Comparison of ENCODE assay signal across 9 cellular contexts in the genomic region with DNA sequence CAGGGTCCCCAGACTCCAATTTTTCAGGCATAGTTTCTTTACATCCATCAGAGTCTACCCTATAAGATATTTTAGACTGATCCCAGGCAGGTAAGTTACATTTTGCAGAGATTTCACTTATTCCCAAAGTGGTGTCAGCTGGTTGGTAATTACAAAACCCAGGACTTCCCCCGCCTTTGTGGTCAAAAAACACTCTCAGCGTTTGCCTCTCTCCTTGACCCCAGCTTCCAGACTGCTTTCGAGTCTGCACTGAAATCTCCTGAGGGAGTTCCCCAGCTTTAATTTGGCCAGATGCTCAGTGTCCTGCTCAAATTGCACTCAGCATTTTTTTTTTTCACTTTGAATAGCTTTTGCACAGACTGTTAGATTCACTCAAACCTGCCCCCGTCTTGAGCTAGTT. TPM values are rescaled to one million over a fixed set of nuclear protein-coding genes. Genes with fewer than 3 reads are reported as not detected.
DNase-seq lines count a peak whose midpoint lies in the region; ATAC-seq, FAIRE-seq and TF ChIP-seq lines count a peak whose summit lies in the region.
"Had no signal": no experiment of that assay in that cellular context is flagged by ENCODE, and none has a peak within 500 bp of the region (broad histone marks: within the 10 kb centered on the region; RNA-seq: fewer than 3 reads in every experiment).

No MANE protein-coding gene starts in this region.

- H3K4me1 Mint-ChIP-seq in activated naive CD4-positive, alpha-beta T cell treated with anti-CD3 and anti-CD28 coated beads, Interleukin-2, amount 50 U/mL, for 24 hours: peaks cover 6% of the 10 kb centered on the region
- peaks cover 54% of the 10 kb centered on the region for H3K4me1 Mint-ChIP-seq in type B pancreatic cell (ENCODE audit: unreplicated experiment)

- peak; percentile 47 for FAIRE-seq in GM12878 (lab: Jason Lieb, UNC)

- no peaks in the 10 kb centered on the region for H3K36me3 Mint-ChIP-seq in activated naive CD4-positive, alpha-beta T cell treated with anti-CD3 and anti-CD28 coated beads, Interleukin-2, amount 50 U/mL, for 24 hours
- H3K36me3 Mint-ChIP-seq in type B pancreatic cell: no peaks in the 10 kb centered on the region

- H4K20me1 ChIP-seq in GM12878 (ENCODE audit: control insufficient read depth, insufficient read depth): no peaks in the 10 kb centered on the region

- no peak overlapping the region for H3K9ac ChIP-seq in GM12878 (ENCODE audit: control insufficient read depth, insufficient read depth, low read length)

- TF ChIP-seq EP300 in GM12878 (IDR thresholded peaks at IDR 0.05; ENCODE audit: borderline replicate concordance in 1 of 2, control insufficient read depth in 1 of 2, low read depth in 2 of 2, low read length in 2 of 2): no peak
- no peak for TF ChIP-seq EP300 in transverse colon (IDR thresholded peaks at IDR 0.05; ENCODE audit: low read depth)

- TF ChIP-seq POLR2A in GM12878 (IDR thresholded peaks at IDR 0.05; ENCODE audit: low read depth, low read length) (no peak), transverse colon (IDR thresholded peaks at IDR 0.05) (no peak)

- H3K27me3 ChIP-seq in GM12878 (replicated peaks in 1 of 2; ENCODE audit: control insufficient read depth in 2 of 2, insufficient read depth in 2 of 2, low read length in 1 of 2) (no peaks in the 10 kb centered on the region), transverse colon (no peaks in the 10 kb centered on the region)

- RAD21 ChIA-PET in GM12878 (lab: Charles Lee; ENCODE audit: unreplicated experiment): interaction anchor here (0.6 to 0.9 kb wide), 3 partner anchors 208 to 237 kb away, joined by 3 read pairs; no protein-coding TSS in a partner anchor

- H3K9me3 ChIP-seq in GM12878 (replicated peaks; ENCODE audit: control insufficient read depth, insufficient read depth, low read length) (no peaks in the 10 kb centered on the region), transverse colon (no peaks in the 10 kb centered on the region)

- no peaks in the 10 kb centered on the region for H3K36me3 ChIP-seq in GM12878 (ENCODE audit: control insufficient read depth in 2 of 2, insufficient read depth in 2 of 2, low read length in 1 of 2)
- H3K36me3 ChIP-seq in transverse colon: no peaks in the 10 kb centered on the region

- TF ChIP-seq RAD21 in GM12878 (IDR thresholded peaks at IDR 0.05; ENCODE audit: insufficient read depth, low read depth, low read length): no peak

- in situ Hi-C loops in GM12878 (cut with MboI) (no loop called here), transverse colon (cut with MboI; ENCODE audit: low pct_ligation_motif_present in 1 of 4, low pct_unique_long_range_greater_than_20kb in 1 of 4, low sequenced_read_pairs in 3 of 4) (no loop called here)

- peak overlapping the region; percentile 71 for H3K4me2 ChIP-seq in GM12878 (ENCODE audit: control insufficient read depth, insufficient read depth)

- H3K27ac Mint-ChIP-seq in activated naive CD4-positive, alpha-beta T cell treated with anti-CD3 and anti-CD28 coated beads, Interleukin-2, amount 50 U/mL, for 24 hours: peak overlapping the region; percentile 17
- H3K27ac Mint-ChIP-seq in type B pancreatic cell: peak overlapping the region; percentile 90

- H3K4me1 ChIP-seq in GM12878 (ENCODE audit: control insufficient read depth, insufficient read depth, low read length) (peaks cover 17% of the 10 kb centered on the region), transverse colon (peaks cover 0 to 3% (median 0%) of the 10 kb centered on the region in 4 donors)

- peak overlapping the region; percentile 61; the same call in 1 of the 2 replicates for H3K27ac ChIP-seq in GM12878 (ENCODE audit: control insufficient read depth, insufficient read depth)
- no peak overlapping the region for H3K27ac ChIP-seq in transverse colon
- H3K27ac ChIP-seq: skin epidermis had no signal

- H3K9me3 Mint-ChIP-seq in activated naive CD4-positive, alpha-beta T cell treated with anti-CD3 and anti-CD28 coated beads, Interleukin-2, amount 50 U/mL, for 24 hours: no peaks in the 10 kb centered on the region
- no peaks in the 10 kb centered on the region for H3K9me3 Mint-ChIP-seq in type B pancreatic cell

- H3K79me2 ChIP-seq in GM12878 (ENCODE audit: control insufficient read depth, insufficient read depth, low read length): no peaks in the 10 kb centered on the region

- no peak overlapping the region for H2AFZ ChIP-seq in GM12878 (ENCODE audit: control insufficient read depth, low read depth, low read length)

- CTCF ChIA-PET in GM12878 (lab: Yijun Ruan, JAX): interaction anchor here (2.8 kb wide), 1 partner anchor 10 kb away, joined by 10 read pairs; no protein-coding TSS in a partner anchor

- SMC1A ChIA-PET in GM12878 (lab: Charles Lee; ENCODE audit: uncharacterized antibody, unreplicated experiment): interaction anchor here (0.9 to 3.3 kb wide), 4 partner anchors 9 to 207 kb away, joined by 3 to 20 read pairs (median 4); no protein-coding TSS in a partner anchor

- intact Hi-C loops in GM12878 (cut with micrococcal nuclease; ENCODE audit: unreplicated experiment) (loop anchor here (1.0 kb wide), 1 partner anchor 91 kb away; no protein-coding TSS in a partner anchor), transverse colon (cut with DNase I; ENCODE audit: low total_unique reads) (no loop called here)

- no peak for DNase-seq in activated naive CD4-positive, alpha-beta T cell treated with Interleukin-2 at 50 U/mL for 16 hours
- DNase-seq in GM12878 (ENCODE audit: low read depth, low spot score) (peak; percentile 63), type B pancreatic cell (ENCODE audit: extremely low spot score, unreplicated experiment) (no peak), NCI-H2029 (lab: John Stamatoyannopoulos, UW) (no peak), SHP77 (lab: John Stamatoyannopoulos, UW) (no peak), transverse colon (no peak)

- ATAC-seq in HG03025 (IDR thresholded peaks at IDR 0.05; ENCODE audit: low FRiP score, unreplicated experiment) (peak; percentile 64), GM12878 (peak; percentile 79)

- no peaks in the 10 kb centered on the region for H3K27me3 Mint-ChIP-seq in activated naive CD4-positive, alpha-beta T cell treated with anti-CD3 and anti-CD28 coated beads, Interleukin-2, amount 50 U/mL, for 24 hours
- no peaks in the 10 kb centered on the region for H3K27me3 Mint-ChIP-seq in type B pancreatic cell

- peak overlapping the region; percentile 32; the same call in 1 of the 2 replicates for H3K4me3 ChIP-seq in GM12878
- H3K4me3 ChIP-seq in transverse colon: no peak overlapping the region
- H3K4me3 ChIP-seq: skin epidermis had no signal

- no peak for TF ChIP-seq CTCF in GM12878 (IDR thresholded peaks at IDR 0.05 in 2 of 3, conservative IDR thresholded peaks at IDR 0.05 in 1 of 3; ENCODE audit: control insufficient read depth in 2 of 3, extremely low read depth in 1 of 3, insufficient read depth in 1 of 3, low read depth in 3 of 3, low read length in 3 of 3)
- no peak for TF ChIP-seq CTCF in type B pancreatic cell (conservative IDR thresholded peaks at IDR 0.05)
- no peak for TF ChIP-seq CTCF in transverse colon (IDR thresholded peaks at IDR 0.05)

- POLR2A ChIA-PET in GM12878 (lab: Charles Lee): interaction anchor here (1.9 kb wide), 1 partner anchor 11 kb away, joined by 6 read pairs; the partner anchor contains the start of gene AMOT

- 1% methylated on average over 4 of the region's 4 CpGs for WGBS in GM12878 (ENCODE audit: insufficient coverage, insufficient replicate concordance, low lambda C conversion rate, missing lambda C conversion rate)
- WGBS in transverse colon (ENCODE audit: low coverage in 1 of 2), 2 donors: 43% methylated on average over 4 of the region's 4 CpGs; no CpG with 5 or more reads in 1 of the 2 donors

- no TSS peak for BruUV-seq in GM12878 (replicated peaks; lab: Mats Ljungman, UMichigan)

- no peak overlapping the region for H3K4me3 Mint-ChIP-seq in activated naive CD4-positive, alpha-beta T cell treated with anti-CD3 and anti-CD28 coated beads, Interleukin-2, amount 50 U/mL, for 24 hours
- peak overlapping the region; percentile 77 for H3K4me3 Mint-ChIP-seq in type B pancreatic cell

TF ChIP-seq in GM12878, 131 proteins besides CTCF, POLR2A, EP300 and RAD21 (continues in another document):
- peak; percentile 47; the same call in 1 of the 2 replicates for TF ChIP-seq MEF2A (IDR thresholded peaks at IDR 0.05; ENCODE audit: insufficient read depth, low read depth, low read length)
- TF ChIP-seq RUNX3 (IDR thresholded peaks at IDR 0.05; ENCODE audit: low read length): peak; percentile 95
- TF ChIP-seq EED (IDR thresholded peaks at IDR 0.05; ENCODE audit: low read depth): peak; percentile 59; the same call in 1 of the 2 replicates
- 0 out of 2 replicates have a peak, but pooled peaks have one; percentile 39 for TF ChIP-seq CREB1 (IDR thresholded peaks at IDR 0.05; ENCODE audit: low read depth)
- peak; percentile 83 for TF ChIP-seq NFIC (IDR thresholded peaks at IDR 0.05; ENCODE audit: low read depth, low read length)
- TF ChIP-seq SMAD5 (IDR thresholded peaks at IDR 0.05; ENCODE audit: low read depth): no peak
- no peak for TF ChIP-seq PML (IDR thresholded peaks at IDR 0.05; ENCODE audit: low read length)
- TF ChIP-seq ZNF24 (IDR thresholded peaks at IDR 0.05): no peak
- no peak for TF ChIP-seq BACH1 (IDR thresholded peaks at IDR 0.05; ENCODE audit: borderline replicate concordance)
- TF ChIP-seq YBX1 (IDR thresholded peaks at IDR 0.05): no peak

RNA-seq across cellular contexts. Expression of gene AMOT, which starts 11.2 kb away (rescaled TPM):
- total RNA-seq in GM12878 (2013; cell fraction: nucleolus; rRNA removed): 1.8 and 3.0 TPM in 2 replicates
- total RNA-seq in GM12878 (2014; rRNA removed) (5.2 and 6.3 TPM in 2 replicates), GM12878 (2014; rRNA removed; fragmentation: Illumina TruSeq; extraction: Trizol) (2.5 and 3.0 TPM in 2 replicates), GM12878 (2021) (12.5 and 14.5 TPM in 2 replicates), type B pancreatic cell (ENCODE audit: low replicate concordance) (235 and 507 TPM in 2 replicates), transverse colon (10 to 100 TPM in 1 of 4 donors, 1 to 10 TPM in 3; 3.4 to 19.4 (median 7.4) TPM)
- polyA plus RNA-seq in GM12878 (2011; ENCODE audit: low read depth): 3.2 TPM
- polyA plus RNA-seq in GM12878 (2011; rRNA removed) (1.7 and 3.4 TPM in 2 replicates), GM12878 (2014; fragmentation: Illumina TruSeq; extraction: Trizol) (4.9 and 5.1 TPM in 2 replicates), GM12878 (2014; fragmentation: Nextera tagmentation; extraction: Ambion mirVana) (1 to 10 TPM in 1 of 2 experiments, under 1 TPM in 1; 0.92 to 1.4 TPM), GM12878 (2014; rRNA removed) (2.8 and 5.5 TPM in 2 replicates), GM12878 (2016; fragmentation: Nextera tagmentation; extraction: Ambion mirVana) (1 to 10 TPM; 2.6 to 2.7 TPM)
- polyA plus RNA-seq in GM12878 (2011; cell fraction: cytosol; rRNA removed): 3.2 and 3.4 TPM in 2 replicates
- polyA plus RNA-seq in GM12878 (2011; cell fraction: nucleus; rRNA removed): 5.4 and 14.7 TPM in 2 replicates
- polyA plus RNA-seq in GM12878 (2012): 4.5 and 5.6 TPM in 2 replicates
- polyA minus RNA-seq in GM12878 (2011; rRNA and poly(A)+ RNA removed): 7.2 and 9.7 TPM in 2 replicates
- 3.6 and 4.6 TPM in 2 replicates for polyA minus RNA-seq in GM12878 (2011; cell fraction: cytosol; rRNA and poly(A)+ RNA removed)
- polyA minus RNA-seq in GM12878 (2011; cell fraction: nucleus; rRNA and poly(A)+ RNA removed): 1.6 and 11.7 TPM in 2 replicates

Comparison
In these comparisons a context has a peak if more than half of its experiments do, and no peak if none do; other contexts are left out.
1. RNA of gene AMOT, which starts 11.2 kb away (total RNA-seq): 235 to 507 TPM in type B pancreatic cell; 3.4 to 19.4 TPM in transverse colon and 1.8 to 14.5 TPM in GM12878; every median in the first group is over 10 times any median in the second.